5 cellular contexts compared by ENCODE assay signal in the genomic region with DNA sequence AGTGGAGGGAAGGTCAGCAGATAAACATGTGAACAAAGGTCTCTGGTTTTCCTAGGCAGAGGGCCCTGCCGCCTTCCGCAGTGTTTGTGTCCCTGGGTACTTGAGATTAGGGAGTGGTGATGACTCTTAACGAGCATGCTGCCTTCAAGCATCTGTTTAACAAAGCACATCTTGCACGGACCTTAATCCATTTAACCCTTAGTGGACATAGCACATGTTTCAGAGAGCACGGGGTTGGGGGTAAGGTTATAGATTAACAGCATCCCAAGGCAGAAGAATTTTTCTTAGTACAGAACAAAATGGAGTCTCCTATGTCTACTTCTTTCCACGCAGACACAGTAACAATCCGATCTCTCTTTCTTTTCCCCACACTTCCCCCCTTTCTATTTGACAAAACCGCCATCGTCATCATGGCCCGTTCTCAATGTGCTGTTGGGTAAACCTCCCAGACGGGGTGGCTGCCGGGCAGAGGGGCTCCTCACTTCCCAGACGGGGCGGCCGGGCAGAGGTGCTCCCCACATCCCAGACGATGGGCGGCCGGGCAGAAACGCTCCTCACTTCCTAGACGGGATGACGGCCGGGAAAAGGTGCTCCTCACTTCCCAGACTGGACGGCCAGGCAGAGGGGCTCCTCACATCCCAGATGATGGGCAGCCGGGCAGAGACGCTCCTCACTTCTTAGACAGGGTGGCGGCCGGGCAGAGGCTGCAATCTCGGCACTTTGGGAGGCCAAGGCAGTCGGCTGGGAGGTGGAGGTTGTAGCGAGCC. TPM values are rescaled to one million over a fixed set of nuclear protein-coding genes. Genes with fewer than 3 reads are reported as not detected.
"Had no signal": no experiment of that assay in that cellular context is flagged by ENCODE, and none has a peak within 500 bp of the region (broad histone marks: within the 10 kb centered on the region; RNA-seq: fewer than 3 reads in every experiment).

No MANE protein-coding gene starts in this region.

RNA-seq across cellular contexts. Expression of a gene that starts 24.8 kb away (rescaled TPM):
- total RNA-seq: HT1080, NCI-H460, PC-9, Right ventricle myocardium superior, SK-MEL-5 had no signal
